ENCODE assay signal across 1 cellular context in the genomic region with DNA sequence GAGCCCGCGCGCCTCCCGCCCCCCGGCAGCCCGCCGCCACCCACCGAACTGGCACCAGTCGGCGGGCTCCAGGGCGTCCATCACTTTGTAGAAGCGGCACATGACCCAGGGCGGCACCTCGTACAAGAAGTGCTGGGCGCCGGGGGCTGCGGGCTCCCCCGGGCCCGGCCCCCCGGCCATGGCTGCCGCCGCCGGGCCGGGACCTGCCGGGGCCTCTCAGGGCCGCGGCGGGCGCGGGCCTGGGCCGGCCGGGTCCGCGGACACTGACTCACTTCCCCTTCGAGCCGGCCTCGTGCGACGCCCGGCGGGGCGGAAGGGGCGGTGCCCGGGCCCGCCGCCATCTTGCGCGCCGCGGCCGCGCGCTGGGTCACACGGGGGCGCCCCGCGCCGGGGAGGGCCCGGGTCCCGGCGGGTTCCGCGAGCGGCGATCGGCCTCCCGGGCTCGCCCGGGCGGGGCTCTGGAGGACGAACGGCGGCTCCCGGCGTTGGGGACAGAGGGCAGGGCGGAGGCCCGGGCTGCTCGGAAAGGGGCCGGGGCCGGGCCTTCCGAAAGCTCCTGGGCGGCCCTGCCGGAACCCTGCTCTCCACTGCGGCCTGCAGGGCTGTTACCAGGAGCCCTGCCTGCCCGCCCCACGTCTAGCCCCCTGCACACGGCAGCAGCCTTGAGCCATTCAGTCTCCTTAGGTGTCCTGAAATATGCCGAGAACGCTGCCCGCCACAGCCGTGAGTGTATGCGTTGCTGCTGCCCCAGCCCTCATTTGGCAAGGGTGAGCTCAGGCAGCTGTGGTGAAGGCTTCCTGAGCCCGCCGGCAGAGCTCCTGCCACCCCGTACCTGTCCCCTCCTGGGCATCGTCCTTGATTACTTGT.
TF ChIP-seq lines count a peak whose summit lies in the region.

IRAK1 (minus strand) TSS at position 270 of the 867 bp plus-strand sequence; CDS start at position 180, 90 bp downstream.

TF ChIP-seq in K562, 482 proteins besides CTCF, POLR2A, EP300 and RAD21 (continued from another document and continues in another):
- 0 out of 2 replicates have a peak, but pooled peaks have one; percentile 27 for TF ChIP-seq FOXK1 (CRISPR knock-in tag; IDR thresholded peaks at IDR 0.05; ENCODE audit: borderline replicate concordance)
- TF ChIP-seq ZNF76 (CRISPR knock-in tag; IDR thresholded peaks at IDR 0.05; ENCODE audit: borderline replicate concordance): no peak
- TF ChIP-seq PRMT5 (CRISPR knock-in tag; IDR thresholded peaks at IDR 0.05): no peak
- peak; percentile 55 for TF ChIP-seq RBFOX2 (IDR thresholded peaks at IDR 0.05; ENCODE audit: low read depth, low read length)
- peak in 1 of 2 experiments; percentile 9; a peak in 2 of 4 replicates for TF ChIP-seq NONO (IDR thresholded peaks at IDR 0.05; ENCODE audit: low read depth in 2 of 2, low read length in 1 of 2)
- TF ChIP-seq C11orf30 (IDR thresholded peaks at IDR 0.05; ENCODE audit: low read depth): no peak
- TF ChIP-seq SREBF1 (IDR thresholded peaks at IDR 0.05; ENCODE audit: borderline replicate concordance, low read depth, low read length): no peak
- TF ChIP-seq ZNF609 (CRISPR knock-in tag; IDR thresholded peaks at IDR 0.05; ENCODE audit: borderline replicate concordance): no peak
- no peak for TF ChIP-seq CHD2 (IDR thresholded peaks at IDR 0.05; ENCODE audit: low read depth, low read length)
- peak; percentile 67; the same call in 1 of the 2 replicates for TF ChIP-seq PHF8 (IDR thresholded peaks at IDR 0.05; ENCODE audit: borderline replicate concordance, low read length)
- TF ChIP-seq SMARCC2 (IDR thresholded peaks at IDR 0.05; ENCODE audit: low read depth): no peak
- no peak for TF ChIP-seq GTF2F1 (IDR thresholded peaks at IDR 0.05; ENCODE audit: low read depth, low read length)
- no peak for TF ChIP-seq SMARCE1 (IDR thresholded peaks at IDR 0.05)
- no peak for TF ChIP-seq ELF4 (CRISPR knock-in tag; IDR thresholded peaks at IDR 0.05)
- no peak for TF ChIP-seq ZNF253 (CRISPR knock-in tag; conservative IDR thresholded peaks at IDR 0.05)
- peak; percentile 62; the same call in 1 of the 2 replicates for TF ChIP-seq ZNF644 (tag; IDR thresholded peaks at IDR 0.05; ENCODE audit: low read depth)
- TF ChIP-seq CHCHD3 (CRISPR knock-in tag; IDR thresholded peaks at IDR 0.05): no peak
- TF ChIP-seq BRF1 (IDR thresholded peaks at IDR 0.05; ENCODE audit: borderline replicate concordance, extremely low read depth, insufficient read length): no peak
- no peak for TF ChIP-seq KLF10 (CRISPR knock-in tag; IDR thresholded peaks at IDR 0.05)
- TF ChIP-seq ZNF431 (CRISPR knock-in tag; IDR thresholded peaks at IDR 0.05): no peak
- TF ChIP-seq, protein P1, sequence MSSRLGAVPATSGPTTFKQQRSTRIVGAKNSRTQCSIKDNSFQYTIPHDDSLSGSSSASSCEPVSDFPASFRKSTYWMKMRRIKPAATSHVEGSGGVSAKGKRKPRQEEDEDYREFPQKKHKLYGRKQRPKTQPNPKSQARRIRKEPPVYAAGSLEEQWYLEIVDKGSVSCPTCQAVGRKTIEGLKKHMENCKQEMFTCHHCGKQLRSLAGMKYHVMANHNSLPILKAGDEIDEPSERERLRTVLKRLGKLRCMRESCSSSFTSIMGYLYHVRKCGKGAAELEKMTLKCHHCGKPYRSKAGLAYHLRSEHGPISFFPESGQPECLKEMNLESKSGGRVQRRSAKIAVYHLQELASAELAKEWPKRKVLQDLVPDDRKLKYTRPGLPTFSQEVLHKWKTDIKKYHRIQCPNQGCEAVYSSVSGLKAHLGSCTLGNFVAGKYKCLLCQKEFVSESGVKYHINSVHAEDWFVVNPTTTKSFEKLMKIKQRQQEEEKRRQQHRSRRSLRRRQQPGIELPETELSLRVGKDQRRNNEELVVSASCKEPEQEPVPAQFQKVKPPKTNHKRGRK (tag; IDR thresholded peaks at IDR 0.05): no peak
- peak; percentile 15; the same call in 1 of the 2 replicates for TF ChIP-seq EP400 (IDR thresholded peaks at IDR 0.05)
- no peak for TF ChIP-seq ZNF740 (CRISPR knock-in tag; IDR thresholded peaks at IDR 0.05)
- TF ChIP-seq ZNF740 (tag; IDR thresholded peaks at IDR 0.05): no peak
- TF ChIP-seq FOXA1 (IDR thresholded peaks at IDR 0.05; ENCODE audit: borderline replicate concordance): no peak
- TF ChIP-seq CHD7 (IDR thresholded peaks at IDR 0.05; ENCODE audit: low read depth, low read length): no peak
- TF ChIP-seq MYC (IDR thresholded peaks at IDR 0.05; ENCODE audit: low read depth, low read length): peak; percentile 95
- TF ChIP-seq MYC (CRISPR knock-in tag; IDR thresholded peaks at IDR 0.05; ENCODE audit: borderline replicate concordance, low read depth): no peak
- TF ChIP-seq CBFA2T2 (conservative IDR thresholded peaks at IDR 0.05): no peak
- TF ChIP-seq HCFC1 (IDR thresholded peaks at IDR 0.05; ENCODE audit: low read depth, low read length): peak; percentile 47; the same call in 1 of the 2 replicates
- TF ChIP-seq, protein P2, sequence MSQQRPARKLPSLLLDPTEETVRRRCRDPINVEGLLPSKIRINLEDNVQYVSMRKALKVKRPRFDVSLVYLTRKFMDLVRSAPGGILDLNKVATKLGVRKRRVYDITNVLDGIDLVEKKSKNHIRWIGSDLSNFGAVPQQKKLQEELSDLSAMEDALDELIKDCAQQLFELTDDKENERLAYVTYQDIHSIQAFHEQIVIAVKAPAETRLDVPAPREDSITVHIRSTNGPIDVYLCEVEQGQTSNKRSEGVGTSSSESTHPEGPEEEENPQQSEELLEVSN (IDR thresholded peaks at IDR 0.05; ENCODE audit: borderline replicate concordance in 1 of 2, extremely low read depth in 1 of 2, insufficient read depth in 1 of 2, insufficient read length in 1 of 2, low read depth in 1 of 2, low read length in 1 of 2, poor library complexity in 1 of 2, severe bottlenecking in 1 of 2): peak; percentile 58 to 74
- 0 out of 2 replicates have a peak, but pooled peaks have one; percentile 39 for TF ChIP-seq KAT7 (CRISPR knock-in tag; IDR thresholded peaks at IDR 0.05; ENCODE audit: borderline replicate concordance)
